15 cellular contexts compared by ENCODE assay signal in genomic region chr7:7272294-7272693, GRCh38.
DNase-seq lines count a peak whose midpoint lies in the region; ATAC-seq, FAIRE-seq and TF ChIP-seq lines count a peak whose summit lies in the region.
"Had no signal": no experiment of that assay in that cellular context is flagged by ENCODE, and none has a peak within 500 bp of the region (broad histone marks: within the 10 kb centered on the region; RNA-seq: fewer than 3 reads in every experiment).

No MANE protein-coding gene starts in this region.

- H2BK12ac ChIP-seq in mesenchymal stem cell (ENCODE audit: low read length in 2 of 2), result no peak overlapping the region

- DNase-seq in ELR (ENCODE audit: low read depth), result peak; percentile 28
- no peak for DNase-seq in OCI-LY7 (ENCODE audit: low spot score)
- no peak for DNase-seq in endothelial cell of umbilical vein (ENCODE audit: low read depth, low spot score)
- no peak for DNase-seq in mesenchymal stem cell
- no peak for DNase-seq in effector CD8-positive, alpha-beta T cell (lab: John Stamatoyannopoulos, UW)
- DNase-seq in OCI-M1 (lab: John Stamatoyannopoulos, UW), result no peak
- DNase-seq: CD8-positive, alpha-beta memory T cell; DND-41; NCI-H1092; NCI-H2107; SHP77 treated with DMSO at 0.1 percent for 48 hours had no signal

- CTCF ChIA-PET in OCI-LY7 (lab: Charles Lee; ENCODE audit: unreplicated experiment), result no interaction called here
- CTCF ChIA-PET in endothelial cell of umbilical vein (lab: Charles Lee), result no interaction called here

- POLR2A ChIA-PET in OCI-LY7 (lab: Charles Lee), result interaction anchor here (0.9 to 1.2 kb wide), 3 partner anchors 11 to 114 kb away, joined by 3 to 4 read pairs (median 4); no protein-coding TSS in a partner anchor
- POLR2A ChIA-PET in endothelial cell of umbilical vein (lab: Charles Lee), result no interaction called here

- no peaks in the 10 kb centered on the region for H3K36me3 Mint-ChIP-seq in stimulated activated memory B cell treated with anti-CD40 and anti-IgM and Interleukin-4, amounts not matched to agents 10 μg/mL and 1 μg/mL and 100 μg/mL, for 72 hours

- H2BK5ac ChIP-seq in mesenchymal stem cell (ENCODE audit: low read depth, low read length, poor library complexity, severe bottlenecking), result no peak overlapping the region

- H3K27me3 Mint-ChIP-seq in stimulated activated memory B cell treated with anti-CD40 and anti-IgM and Interleukin-4, amounts not matched to agents 10 μg/mL and 1 μg/mL and 100 μg/mL, for 72 hours, result no peaks in the 10 kb centered on the region

- H4K8ac ChIP-seq in mesenchymal stem cell (ENCODE audit: low read length), result no peak overlapping the region

- no peak overlapping the region for H2BK15ac ChIP-seq in mesenchymal stem cell (ENCODE audit: low read depth, poor library complexity, severe bottlenecking)

- H4K20me1 ChIP-seq in OCI-LY7 (ENCODE audit: insufficient read depth, low read length) (no peaks in the 10 kb centered on the region), endothelial cell of umbilical vein (replicated peaks; ENCODE audit: control insufficient read depth, extremely low read depth, insufficient read depth, low read length) (no peaks in the 10 kb centered on the region)

- no peak overlapping the region for H2AFZ ChIP-seq in OCI-LY7 (ENCODE audit: low read length)
- no peak overlapping the region for H2AFZ ChIP-seq in endothelial cell of umbilical vein (ENCODE audit: low read depth, low read length)
- H2AFZ ChIP-seq in mesenchymal stem cell (ENCODE audit: low read depth, low read length), result no peak overlapping the region

- no peak overlapping the region for H2BK120ac ChIP-seq in mesenchymal stem cell (ENCODE audit: low read depth, low read length)

- H3K36me3 ChIP-seq in OCI-LY7 (ENCODE audit: insufficient read depth, low read length), result no peaks in the 10 kb centered on the region
- H3K36me3 ChIP-seq in endothelial cell of umbilical vein (ENCODE audit: control insufficient read depth in 2 of 2, extremely low read depth in 1 of 2, insufficient read depth in 2 of 2, low read length in 2 of 2), result no peaks in the 10 kb centered on the region
- H3K36me3 ChIP-seq in mesenchymal stem cell (ENCODE audit: control insufficient read depth in 1 of 2, insufficient read depth in 2 of 2, low read depth in 1 of 2, low read length in 2 of 2), result no peaks in the 10 kb centered on the region

- H3K9me3 ChIP-seq in OCI-LY7 (ENCODE audit: low read length) (no peaks in the 10 kb centered on the region), endothelial cell of umbilical vein (replicated peaks; ENCODE audit: control insufficient read depth, insufficient read depth, low read length) (no peaks in the 10 kb centered on the region), mesenchymal stem cell (ENCODE audit: control insufficient read depth, low read length) (no peaks in the 10 kb centered on the region)

- H3K4me3 ChIP-seq in OCI-LY7 (ENCODE audit: low read depth, low read length, poor library complexity, severe bottlenecking) (no peak overlapping the region), endothelial cell of umbilical vein (replicated peaks in 1 of 3; ENCODE audit: insufficient read depth in 1 of 3, low read depth in 1 of 3, low read length in 3 of 3) (no peak overlapping the region), mesenchymal stem cell (ENCODE audit: insufficient read depth in 1 of 2, low read depth in 1 of 2, low read length in 2 of 2) (no peak overlapping the region)
- H3K4me3 ChIP-seq: K562 had no signal

- TF ChIP-seq CTCF in OCI-LY7 (conservative IDR thresholded peaks at IDR 0.05; ENCODE audit: low read length) (no peak), endothelial cell of umbilical vein (IDR thresholded peaks at IDR 0.05; ENCODE audit: extremely low read depth in 1 of 2, insufficient read depth in 1 of 2, low read depth in 1 of 2, low read length in 2 of 2) (no peak)

- intact Hi-C loops in OCI-LY7 (cut with micrococcal nuclease; ENCODE audit: unreplicated experiment) (no loop called here), endothelial cell of umbilical vein (cut with micrococcal nuclease) (no loop called here)

- H3K4me1 ChIP-seq in OCI-LY7 (ENCODE audit: insufficient read depth, low read length, poor library complexity, severe bottlenecking), result peaks cover 11% of the 10 kb centered on the region
- H3K4me1 ChIP-seq in endothelial cell of umbilical vein (ENCODE audit: control insufficient read depth, extremely low read depth, insufficient read depth, low read length), result no peaks in the 10 kb centered on the region
- H3K4me1 ChIP-seq in mesenchymal stem cell (ENCODE audit: control insufficient read depth, insufficient read depth, low read depth, low read length), result peaks cover 5% of the 10 kb centered on the region

- no peak overlapping the region for H3K18ac ChIP-seq in mesenchymal stem cell (ENCODE audit: low read depth in 1 of 2, low read length in 2 of 2)

- H3K79me2 ChIP-seq in OCI-LY7 (ENCODE audit: insufficient read depth, low read depth, low read length), result no peaks in the 10 kb centered on the region
- H3K79me2 ChIP-seq in endothelial cell of umbilical vein (ENCODE audit: control insufficient read depth, insufficient read depth, low read length), result no peaks in the 10 kb centered on the region

- peak; percentile 53 for FAIRE-seq in endothelial cell of umbilical vein (lab: Jason Lieb, UNC)
- FAIRE-seq: HTR-8/SVneo, K562 had no signal

- H3K4me2 ChIP-seq in OCI-LY7 (ENCODE audit: low read length), result peak overlapping the region; percentile 50; the same call in 1 of the 2 replicates
- no peak overlapping the region for H3K4me2 ChIP-seq in endothelial cell of umbilical vein (ENCODE audit: insufficient read depth, low read length)
- H3K4me2 ChIP-seq in mesenchymal stem cell (ENCODE audit: low read length, poor library complexity, severe bottlenecking), result no peak overlapping the region

- no peaks in the 10 kb centered on the region for H3K9me2 ChIP-seq in OCI-LY7 (ENCODE audit: insufficient read depth, low read length)

- H3K27me3 ChIP-seq in endothelial cell of umbilical vein (ENCODE audit: control insufficient read depth in 2 of 2, insufficient read depth in 2 of 2, low read length in 2 of 2) (peaks cover 0 to under 1% of the 10 kb centered on the region in 2 experiments), mesenchymal stem cell (ENCODE audit: control insufficient read depth in 1 of 2, insufficient read depth in 1 of 2, low read length in 2 of 2) (peaks cover 0 to 4% of the 10 kb centered on the region in 2 experiments)

- H3K79me1 ChIP-seq in mesenchymal stem cell (replicated peaks; ENCODE audit: low read length, poor library complexity, severe bottlenecking), result no peaks in the 10 kb centered on the region

- BruUV-seq in OCI-LY7 (replicated peaks; lab: Mats Ljungman, UMichigan) (no TSS peak), endothelial cell of umbilical vein (replicated peaks; lab: Mats Ljungman, UMichigan) (no TSS peak)

- no peak for ATAC-seq in HG03571 (IDR thresholded peaks at IDR 0.05; ENCODE audit: unreplicated experiment)
- no peak for ATAC-seq in stimulated activated memory B cell treated with anti-CD40 and anti-IgM and Interleukin-4, amounts not matched to agents 10 μg/mL and 1 μg/mL and 100 μg/mL, for 72 hours
- ATAC-seq: K562 had no signal

- no peak overlapping the region for H4K91ac ChIP-seq in mesenchymal stem cell (ENCODE audit: low read length)

- H3K9me1 ChIP-seq in endothelial cell of umbilical vein (replicated peaks; ENCODE audit: control insufficient read depth, extremely low read depth, insufficient read depth, low read length), result no peaks in the 10 kb centered on the region

- TF ChIP-seq POLR2A in endothelial cell of umbilical vein (IDR thresholded peaks at IDR 0.05; ENCODE audit: low read depth, low read length), result no peak

- dilution Hi-C loops in endothelial cell of umbilical vein (cut with MboI; ENCODE audit: extremely low pct_ligation_motif_present, low sequenced_read_pairs), result no loop called here

- H3K27ac ChIP-seq in OCI-LY7 (ENCODE audit: low read depth, low read length, poor library complexity, severe bottlenecking), result no peak overlapping the region
- H3K27ac ChIP-seq in endothelial cell of umbilical vein (ENCODE audit: insufficient read depth, low read depth, low read length), result no peak overlapping the region
- no peak overlapping the region for H3K27ac ChIP-seq in mesenchymal stem cell (ENCODE audit: low read length, poor library complexity, severe bottlenecking)

- H2AK5ac ChIP-seq in mesenchymal stem cell (ENCODE audit: low read length, severe bottlenecking), result no peak overlapping the region

- no peak overlapping the region for H3K4ac ChIP-seq in mesenchymal stem cell (ENCODE audit: low read depth in 1 of 2, low read length in 2 of 2)

- H3K9me3 Mint-ChIP-seq in stimulated activated memory B cell treated with anti-CD40 and anti-IgM and Interleukin-4, amounts not matched to agents 10 μg/mL and 1 μg/mL and 100 μg/mL, for 72 hours, result no peaks in the 10 kb centered on the region
- H3K9me3 Mint-ChIP-seq: CD8-positive, alpha-beta memory T cell had no signal

- H3K4me3 Mint-ChIP-seq in stimulated activated memory B cell treated with anti-CD40 and anti-IgM and Interleukin-4, amounts not matched to agents 10 μg/mL and 1 μg/mL and 100 μg/mL, for 72 hours, result no peak overlapping the region
- H3K4me3 Mint-ChIP-seq: CD8-positive, alpha-beta memory T cell had no signal

- H3K14ac ChIP-seq in mesenchymal stem cell (ENCODE audit: low read length in 2 of 2), result no peak overlapping the region

- H3K4me1 Mint-ChIP-seq in stimulated activated memory B cell treated with anti-CD40 and anti-IgM and Interleukin-4, amounts not matched to agents 10 μg/mL and 1 μg/mL and 100 μg/mL, for 72 hours, result peaks cover 19% of the 10 kb centered on the region
- H3K4me1 Mint-ChIP-seq: CD8-positive, alpha-beta memory T cell had no signal

- H3K27ac Mint-ChIP-seq in stimulated activated memory B cell treated with anti-CD40 and anti-IgM and Interleukin-4, amounts not matched to agents 10 μg/mL and 1 μg/mL and 100 μg/mL, for 72 hours, result no peak overlapping the region
- H3K27ac Mint-ChIP-seq: CD8-positive, alpha-beta memory T cell had no signal

- H3K9ac ChIP-seq in endothelial cell of umbilical vein (replicated peaks; ENCODE audit: extremely low read depth, insufficient read depth, low read length) (no peak overlapping the region), mesenchymal stem cell (ENCODE audit: low read length) (peak overlapping the region; percentile 24)

- WGBS in mesenchymal stem cell, result no CpG with 5 or more reads among the region's 1 CpG

- no peak overlapping the region for H3K23ac ChIP-seq in mesenchymal stem cell (ENCODE audit: low read length in 2 of 2)

TF ChIP-seq in endothelial cell of umbilical vein, 7 proteins besides CTCF, POLR2A, EP300 and RAD21 (continues in another document):
- TF ChIP-seq GATA2 (IDR thresholded peaks at IDR 0.05; ENCODE audit: insufficient read depth, insufficient read length, low read depth, low read length), result no peak
- TF ChIP-seq MAX (IDR thresholded peaks at IDR 0.05; ENCODE audit: insufficient read depth, insufficient read length), result no peak
- no peak for TF ChIP-seq EZH2 (IDR thresholded peaks at IDR 0.05; ENCODE audit: borderline replicate concordance, low read depth, low read length, severe bottlenecking)
- TF ChIP-seq POLR2AphosphoS5 (IDR thresholded peaks at IDR 0.05; ENCODE audit: insufficient read depth, low read depth, low read length), result no peak
